ENCODE assay signal across 27 cellular contexts in genomic region chr17:49595980-49596379, GRCh38. TPM values are rescaled to one million over a fixed set of nuclear protein-coding genes. Genes with fewer than 3 reads are reported as not detected.
"Had no signal": no experiment of that assay in that cellular context is flagged by ENCODE, and none has a peak within 500 bp of the region (broad histone marks: within the 10 kb centered on the region; RNA-seq: fewer than 3 reads in every experiment).

No MANE protein-coding gene starts in this region.

- H3K4me1 ChIP-seq: breast epithelium had no signal

- H3K27me3 ChIP-seq: adrenal gland, breast epithelium had no signal

- H3K4me2 ChIP-seq: PC-9 had no signal

- ATAC-seq: activated CD4-positive, alpha-beta T cell treated with anti-CD3 and anti-CD28 coated beads for 36 hours; activated T-helper 17 cell treated with anti-CD3 and anti-CD28 coated beads, Interleukin-2, amount 50 U/mL, for 72 hours; T-cell had no signal

- H2AFZ ChIP-seq: PC-9 had no signal

- DNase-seq: activated CD4-positive, alpha-beta memory T cell treated with anti-CD3 and anti-CD28 coated beads, Interleukin-2, amount 10 ng/mL, durations not matched to agents 7 days and 5 days; activated CD4-positive, alpha-beta T cell treated with anti-CD3 and anti-CD28 coated beads for 36 hours; activated CD4-positive, alpha-beta T cell treated with anti-CD3 and anti-CD28 coated beads, Interleukin-2, amount 50 U/mL, for 1 hour; activated gamma-delta T cell; activated naive CD4-positive, alpha-beta T cell treated with anti-CD3 and anti-CD28 coated beads for 36 hours; activated naive CD8-positive, alpha-beta T cell treated with anti-CD3 and anti-CD28 coated beads, Interleukin-2, amount 10 ng/mL, durations not matched to agents 7 days and 5 days; activated T-cell treated with anti-CD3 and anti-CD28 coated beads for 4 hours; activated T-cell treated with anti-CD3 and anti-CD28 coated beads, Interleukin-2, amount 50 U/mL, for 48 hours; aorta; caudate nucleus; KG1; MV-4-11; NCI-H1092 treated with DMSO at 0.1 percent for 48 hours; NCI-H1417 treated with DMSO at 0.1 percent for 48 hours; NCI-H1694; NCI-H2029; NCI-H524; PC-9; T-cell; T1000; WERI-Rb-1 had no signal

- H3K4me3 ChIP-seq: adrenal gland, breast epithelium, PC-9, SK-N-MC had no signal

- H3K27ac ChIP-seq: adrenal gland, breast epithelium, PC-9, SK-N-MC, WERI-Rb-1 had no signal

- H3K9me3 ChIP-seq: adrenal gland, breast epithelium had no signal

RNA-seq across cellular contexts. Expression of gene NXPH3, which starts 20.3 kb away (rescaled TPM):
- total RNA-seq: activated CD4-positive, alpha-beta memory T cell treated with anti-CD3 and anti-CD28 coated beads, Interleukin-2, amount 10 ng/mL, durations not matched to agents 7 days and 5 days; activated T-helper 17 cell treated with anti-CD3 and anti-CD28 coated beads, Interleukin-2, amount 50 U/mL, for 72 hours; MCF 10A; PC-9; T-cell had no signal
- polyA plus RNA-seq: IgD-negative memory B cell had no signal
